12 cellular contexts compared by ENCODE assay signal in genomic region chr7:35430547-35431153, GRCh38.
DNase-seq lines count a peak whose midpoint lies in the region; ATAC-seq, FAIRE-seq and TF ChIP-seq lines count a peak whose summit lies in the region.
"Had no signal": no experiment of that assay in that cellular context is flagged by ENCODE, and none has a peak within 500 bp of the region (broad histone marks: within the 10 kb centered on the region; RNA-seq: fewer than 3 reads in every experiment).

No MANE protein-coding gene starts in this region.

- H3K36me3 ChIP-seq in GM23248 (ENCODE audit: low read depth) (no peaks in the 10 kb centered on the region), iPS DF 6.9 (ENCODE audit: control insufficient read depth, insufficient read depth, low read length) (no peaks in the 10 kb centered on the region)

- no peak for FAIRE-seq in D721Med (lab: Jason Lieb, UNC)
- FAIRE-seq: kidney had no signal

- H4K20me1 ChIP-seq in GM23248 (ENCODE audit: insufficient read depth), result no peaks in the 10 kb centered on the region

- no peaks in the 10 kb centered on the region for H3K9me2 ChIP-seq in GM23248 (ENCODE audit: insufficient read depth)

- H3K27me3 ChIP-seq in GM23248 (replicated peaks; ENCODE audit: insufficient read depth) (no peaks in the 10 kb centered on the region; the same call in 1 of the 2 replicates), iPS DF 6.9 (ENCODE audit: control insufficient read depth, insufficient read depth, low read length) (no peaks in the 10 kb centered on the region)

- H3K4me3 ChIP-seq in GM23248, result no peak overlapping the region
- H3K4me3 ChIP-seq in iPS DF 6.9 (ENCODE audit: low read length), result no peak overlapping the region

- DNase-seq in D721Med (ENCODE audit: insufficient read length, low spot score) (no peak), GM23248 (peak; percentile 11), RPMI7951 (ENCODE audit: low read depth) (peak; percentile 38), iPS DF 6.9 (ENCODE audit: low read depth, low spot score) (peak; percentile 43), hypothalamus (lab: John Stamatoyannopoulos, UW) (no peak), GM19240 (ENCODE audit: insufficient read length, low spot score) (no peak), NCI-H128 (lab: John Stamatoyannopoulos, UW; ENCODE audit: unreplicated experiment) (no peak), Right ventricle myocardium inferior (ENCODE audit: missing footprints) (no peak)
- DNase-seq: aorta; kidney; stimulated activated CD4-positive, alpha-beta T cell treated with anti-CD3 and anti-CD28 coated beads, Interleukin-12 subunit alpha, Interleukin-12 subunit beta, amount 100 ng/mL, for 4 hours; T-cell had no signal

- H3K79me2 ChIP-seq in GM23248 (ENCODE audit: insufficient read depth), result no peaks in the 10 kb centered on the region

- ATAC-seq in Right ventricle myocardium inferior, result no peak
- ATAC-seq: T-cell had no signal

- no peaks in the 10 kb centered on the region for H3F3A ChIP-seq in GM23248 (ENCODE audit: insufficient read depth)

- no peaks in the 10 kb centered on the region for H3K4me1 ChIP-seq in GM23248 (ENCODE audit: insufficient read depth)
- no peaks in the 10 kb centered on the region for H3K4me1 ChIP-seq in iPS DF 6.9 (ENCODE audit: control insufficient read depth, insufficient read depth, low read length)

- no peak overlapping the region for H3K27ac ChIP-seq in GM23248
- H3K27ac ChIP-seq in iPS DF 6.9 (ENCODE audit: low read length), result no peak overlapping the region

- TF ChIP-seq CTCF in D721Med (IDR thresholded peaks at IDR 0.05; ENCODE audit: insufficient read depth, missing control alignments), result peak; percentile 32

- no peak overlapping the region for H2AFZ ChIP-seq in GM23248

- intact Hi-C loops in Right ventricle myocardium inferior (cut with DNase I), result no loop called here

- in situ Hi-C loops in GM23248 (cut with MboI), result no loop called here

- H3K9me3 ChIP-seq in GM23248 (ENCODE audit: low read depth), result no peaks in the 10 kb centered on the region
- no peaks in the 10 kb centered on the region; the same call in 1 of the 2 replicates for H3K9me3 ChIP-seq in iPS DF 6.9 (ENCODE audit: control insufficient read depth, insufficient read depth, low read length)

- 37 to 38% methylated on average over 7 of the region's 7 CpGs for WGBS in GM23248 (ENCODE audit: low coverage in 1 of 2, low lambda C conversion rate in 2 of 2, missing lambda C conversion rate in 2 of 2), 2 experiments
- WGBS in iPS DF 6.9 (ENCODE audit: insufficient coverage, insufficient read length), result no CpG with 5 or more reads among the region's 7 CpGs

- no peak overlapping the region for H3K4me2 ChIP-seq in GM23248 (ENCODE audit: unreplicated experiment)

- no peak overlapping the region for H3K9ac ChIP-seq in GM23248

Comparison
In these comparisons a context has a peak if more than half of its experiments do, and no peak if none do; other contexts are left out.
1. DNase-seq: peak in GM23248 (single experiment), RPMI7951 (single experiment) and iPS DF 6.9 (single experiment); none in D721Med (single experiment), hypothalamus (0 of 51), GM19240 (single experiment), NCI-H128 (single experiment) and Right ventricle myocardium inferior (single experiment).